In genomic region chr2:20148411-20148810, GRCh38 we compare ENCODE assay signal across 19 cellular contexts.
A peak's percentile ranks its signal among the peaks of the same experiment; 100 is the strongest.
DNase-seq lines count a peak whose midpoint lies in the region; ATAC-seq, FAIRE-seq and TF ChIP-seq lines count a peak whose summit lies in the region.
"Had no signal": no experiment of that assay in that cellular context is flagged by ENCODE, and none has a peak within 500 bp of the region (broad histone marks: within the 10 kb centered on the region; RNA-seq: fewer than 3 reads in every experiment).

No MANE protein-coding gene starts in this region.

- FAIRE-seq in GM19239 (lab: Jason Lieb, UNC), result no peak
- FAIRE-seq: A204.1 had no signal

- no peak for ATAC-seq in GM18519 (IDR thresholded peaks at IDR 0.05; ENCODE audit: low FRiP score, unreplicated experiment)
- no peak for ATAC-seq in T-cell (replicated peaks in 1 of 4)
- ATAC-seq: left lobe of liver, psoas muscle had no signal

- H3K4me1 ChIP-seq in ACC112 (ENCODE audit: control insufficient read depth, insufficient read depth, low read length, unreplicated experiment), result peaks cover 21% of the 10 kb centered on the region
- peaks cover 25% of the 10 kb centered on the region for H3K4me1 ChIP-seq in Loucy (ENCODE audit: insufficient read depth, low read length, poor library complexity, severe bottlenecking)
- peaks cover 3% of the 10 kb centered on the region for H3K4me1 ChIP-seq in endodermal cell (ENCODE audit: control insufficient read depth, insufficient read depth, low read length)
- H3K4me1 ChIP-seq: psoas muscle, tibial artery had no signal

- TF ChIP-seq CTCF in Loucy (conservative IDR thresholded peaks at IDR 0.05; ENCODE audit: low read length), result no peak
- TF ChIP-seq CTCF in endodermal cell (conservative IDR thresholded peaks at IDR 0.05), result no peak
- no peak for TF ChIP-seq CTCF in neural crest cell (conservative IDR thresholded peaks at IDR 0.05)

- H3K9me2 ChIP-seq in Loucy (replicated peaks; ENCODE audit: low read depth, low read length), result no peaks in the 10 kb centered on the region

- H3K4me3 ChIP-seq in ACC112 (ENCODE audit: low read depth, low read length) (peak overlapping the region; percentile 19; the same call in 1 of the 2 replicates), Loucy (ENCODE audit: low read length, poor library complexity, severe bottlenecking) (no peak overlapping the region), endodermal cell (ENCODE audit: low read length) (no peak overlapping the region)
- H3K4me3 ChIP-seq: MG63, psoas muscle, tibial artery had no signal

- no peaks in the 10 kb centered on the region for H3K27me3 ChIP-seq in ACC112 (ENCODE audit: insufficient read depth, low read length)
- H3K27me3 ChIP-seq in Loucy (ENCODE audit: insufficient read depth, low read length, poor library complexity, severe bottlenecking), result no peaks in the 10 kb centered on the region
- H3K27me3 ChIP-seq in endodermal cell (ENCODE audit: control insufficient read depth, insufficient read depth, low read length, poor library complexity, severe bottlenecking), result no peaks in the 10 kb centered on the region
- H3K27me3 ChIP-seq: MG63, tibial artery had no signal

- DNase-seq in endodermal cell (no peak), neural crest cell (ENCODE audit: low read depth, low spot score) (no peak), GM19239 (ENCODE audit: insufficient read length, low spot score) (no peak), T-cell (no peak), COLO829 (ENCODE audit: low spot score) (no peak)
- DNase-seq: activated CD4-positive, alpha-beta T cell treated with anti-CD3 and anti-CD28 coated beads, Interleukin-2, amount 10 ng/mL, durations not matched to agents 7 days and 5 days; activated naive CD4-positive, alpha-beta T cell treated with anti-CD3 and anti-CD28 coated beads for 36 hours; activated T-cell treated with anti-CD3 and anti-CD28 coated beads for 4 hours; cortex of kidney; MG63; NCI-H82; psoas muscle; tibial artery had no signal

- peak overlapping the region; percentile 66 for H2AFZ ChIP-seq in ACC112 (ENCODE audit: low read length, unreplicated experiment)
- H2AFZ ChIP-seq in Loucy (ENCODE audit: low read length), result 0 out of 2 replicates have a peak overlapping the region, but pooled peaks have one; percentile 74

- H3K27me3 Mint-ChIP-seq in endodermal cell (ENCODE audit: insufficient read depth) (no peaks in the 10 kb centered on the region), neural crest cell (ENCODE audit: low read depth) (no peaks in the 10 kb centered on the region), T-cell (peaks cover 30 to 37% of the 10 kb centered on the region in 2 donors)

- no peaks in the 10 kb centered on the region for H3K36me3 Mint-ChIP-seq in endodermal cell (ENCODE audit: low read depth)
- no peaks in the 10 kb centered on the region for H3K36me3 Mint-ChIP-seq in neural crest cell (ENCODE audit: low read depth)
- H3K36me3 Mint-ChIP-seq in T-cell, result no peaks in the 10 kb centered on the region

- no peaks in the 10 kb centered on the region for H3K79me2 ChIP-seq in ACC112 (ENCODE audit: control insufficient read depth, insufficient read depth, low read length, unreplicated experiment)
- no peaks in the 10 kb centered on the region for H3K79me2 ChIP-seq in Loucy (ENCODE audit: insufficient read depth, low read length)

- no peak overlapping the region for H3K4me2 ChIP-seq in Loucy (ENCODE audit: low read depth, low read length, poor library complexity, severe bottlenecking)

- H4K20me1 ChIP-seq in Loucy (ENCODE audit: insufficient read depth, low read length, poor library complexity, severe bottlenecking), result no peaks in the 10 kb centered on the region

- CTCF ChIA-PET in T-cell (lab: Charles Lee), result no interaction called here

- POLR2A ChIA-PET in T-cell (lab: Charles Lee), result no interaction called here

- H3K27ac ChIP-seq in ACC112 (ENCODE audit: low read depth, low read length) (peak overlapping the region; percentile 75), endodermal cell (ENCODE audit: low read depth, low read length) (peak overlapping the region; percentile 99)
- H3K27ac ChIP-seq: C4-2B, psoas muscle, tibial artery had no signal

- H3K4me3 Mint-ChIP-seq in endodermal cell, result no peak overlapping the region
- H3K4me3 Mint-ChIP-seq in neural crest cell, result peak overlapping the region; percentile 48
- H3K4me3 Mint-ChIP-seq in T-cell, result no peak overlapping the region
- H3K4me3 Mint-ChIP-seq: activated CD4-positive, alpha-beta T cell treated with anti-CD3 and anti-CD28 coated beads, Interleukin-2, amount 10 ng/mL, durations not matched to agents 7 days and 5 days; activated naive CD4-positive, alpha-beta T cell treated with anti-CD3 and anti-CD28 coated beads for 36 hours had no signal

- peaks cover 34% of the 10 kb centered on the region for H3K4me1 Mint-ChIP-seq in endodermal cell
- peaks cover 53% of the 10 kb centered on the region for H3K4me1 Mint-ChIP-seq in neural crest cell
- H3K4me1 Mint-ChIP-seq in T-cell, result no peaks in the 10 kb centered on the region
- H3K4me1 Mint-ChIP-seq: activated CD4-positive, alpha-beta T cell treated with anti-CD3 and anti-CD28 coated beads, Interleukin-2, amount 10 ng/mL, durations not matched to agents 7 days and 5 days had no signal

- H3F3A ChIP-seq in Loucy (ENCODE audit: low read depth), result no peaks in the 10 kb centered on the region

- WGBS in endodermal cell (ENCODE audit: insufficient coverage in 1 of 2, insufficient read length in 1 of 2), 2 experiments, result 66% methylated on average over 3 of the region's 3 CpGs; no CpG with 5 or more reads in 1 of the 2 experiments

- H3K9me3 ChIP-seq in Loucy (ENCODE audit: insufficient read depth, low read depth, low read length) (no peaks in the 10 kb centered on the region), endodermal cell (ENCODE audit: control insufficient read depth, low read length) (no peaks in the 10 kb centered on the region)
- H3K9me3 ChIP-seq: MG63, psoas muscle, tibial artery had no signal

- H3K9me3 Mint-ChIP-seq in endodermal cell, result no peaks in the 10 kb centered on the region
- no peaks in the 10 kb centered on the region for H3K9me3 Mint-ChIP-seq in neural crest cell
- H3K9me3 Mint-ChIP-seq in T-cell, result no peaks in the 10 kb centered on the region
- H3K9me3 Mint-ChIP-seq: activated CD4-positive, alpha-beta T cell treated with anti-CD3 and anti-CD28 coated beads, Interleukin-2, amount 10 ng/mL, durations not matched to agents 7 days and 5 days; activated naive CD4-positive, alpha-beta T cell treated with anti-CD3 and anti-CD28 coated beads for 36 hours had no signal

- H3K36me3 ChIP-seq in ACC112 (ENCODE audit: insufficient read depth, low read length) (no peaks in the 10 kb centered on the region), Loucy (ENCODE audit: insufficient read depth, low read length) (no peaks in the 10 kb centered on the region), endodermal cell (ENCODE audit: control insufficient read depth, insufficient read depth, low read length) (no peaks in the 10 kb centered on the region)
- H3K36me3 ChIP-seq: MG63, tibial artery had no signal

- H3K9ac ChIP-seq in Loucy (ENCODE audit: low read depth, low read length, poor library complexity, severe bottlenecking) (no peak overlapping the region), endodermal cell (ENCODE audit: extremely low read depth, low read length, poor library complexity, severe bottlenecking) (no peak overlapping the region)

- H3K27ac Mint-ChIP-seq in endodermal cell (peak overlapping the region; percentile 60), neural crest cell (ENCODE audit: unreplicated experiment) (peak overlapping the region; percentile 93), T-cell (no peak overlapping the region)
- H3K27ac Mint-ChIP-seq: activated CD4-positive, alpha-beta T cell treated with anti-CD3 and anti-CD28 coated beads, Interleukin-2, amount 10 ng/mL, durations not matched to agents 7 days and 5 days; activated naive CD4-positive, alpha-beta T cell treated with anti-CD3 and anti-CD28 coated beads for 36 hours had no signal

Comparison
In these comparisons a context has a peak if more than half of its experiments do, and no peak if none do; other contexts are left out.
1. H3K27ac Mint-ChIP-seq: peak in endodermal cell (single experiment) and neural crest cell (single experiment); none in T-cell (0 of 2).